32 cellular contexts compared by ENCODE assay signal in the genomic region with DNA sequence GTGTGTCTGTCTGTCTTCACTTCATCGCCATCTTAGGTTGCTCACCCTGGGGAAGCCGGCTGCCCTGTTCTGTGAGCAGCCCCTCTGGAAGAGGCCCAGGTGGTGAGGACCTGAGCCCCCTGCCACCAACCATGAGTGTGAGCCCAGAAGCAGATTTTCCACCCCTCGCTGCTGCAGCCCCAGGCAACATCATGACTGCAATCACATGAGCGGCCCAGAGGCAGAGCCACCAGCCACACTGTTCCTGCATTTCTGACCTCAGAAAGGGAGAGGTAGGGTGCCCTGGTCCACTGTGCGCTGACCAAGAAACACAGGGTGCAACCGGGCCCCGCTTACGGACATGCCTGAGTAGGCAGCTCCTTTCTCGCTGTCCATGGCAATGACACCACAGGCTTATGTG.
"Had no signal": no experiment of that assay in that cellular context is flagged by ENCODE, and none has a peak within 500 bp of the region (broad histone marks: within the 10 kb centered on the region; RNA-seq: fewer than 3 reads in every experiment).

No MANE protein-coding gene starts in this region.

- H3K27ac Mint-ChIP-seq: activated B cell treated with CpG ODN at 0.5 μM for 24 hours; activated CD4-positive, alpha-beta memory T cell treated with anti-CD3 and anti-CD28 coated beads for 36 hours; activated CD4-positive, alpha-beta T cell treated with anti-CD3 and anti-CD28 coated beads, Interleukin-2, amount 10 ng/mL, durations not matched to agents 24 days and 14 days; activated naive CD4-positive, alpha-beta T cell treated with anti-CD3 and anti-CD28 coated beads, Interleukin-2, amount 10 ng/mL, durations not matched to agents 7 days and 5 days; activated naive CD4-positive, alpha-beta T cell treated with anti-CD3 and anti-CD28 coated beads, Interleukin-2, amount 50 U/mL, for 72 hours; activated naive CD8-positive, alpha-beta T cell treated with anti-CD3 and anti-CD28 coated beads, Interleukin-2, amount 10 ng/mL, durations not matched to agents 7 days and 5 days; activated T-cell treated with anti-CD3 and anti-CD28 coated beads, Interleukin-2, amount 50 U/mL, for 24 hours; activated T-cell treated with anti-CD3 and anti-CD28 coated beads, Interleukin-2, amount 50 U/mL, for 72 hours; effector memory CD8-positive, alpha-beta T cell; T-helper 17 cell; T-helper 2 cell treated with Interferon-gamma antibody and Interleukin-4, amounts not matched to agents 5 μg/mL and 100 μg/mL, for 36 hours had no signal

- H3K27me3 ChIP-seq: brain microvascular endothelial cell, gastrocnemius medialis had no signal

- H3K9me3 ChIP-seq: esophagus muscularis mucosa, gastrocnemius medialis had no signal

- H3K4me3 ChIP-seq: esophagus muscularis mucosa, gastrocnemius medialis had no signal

- FAIRE-seq: astrocyte, bronchial epithelial cell, colon had no signal

- H3K36me3 ChIP-seq: brain microvascular endothelial cell, esophagus muscularis mucosa, gastrocnemius medialis had no signal

- H3K27ac ChIP-seq: brain microvascular endothelial cell, esophagus muscularis mucosa, foreskin keratinocyte, gastrocnemius medialis, WERI-Rb-1 had no signal

- DNase-seq: activated B cell treated with CpG ODN at 0.5 μM for 24 hours; activated CD4-positive, alpha-beta memory T cell treated with anti-CD3 and anti-CD28 coated beads for 36 hours; activated CD4-positive, alpha-beta T cell treated with anti-CD3 and anti-CD28 coated beads, Interleukin-2, amount 10 ng/mL, durations not matched to agents 24 days and 14 days; activated CD8-positive, alpha-beta memory T cell treated with anti-CD3 and anti-CD28 coated beads, Interleukin-2, amount 50 U/mL, for 48 hours; activated gamma-delta T cell; activated naive CD4-positive, alpha-beta T cell; activated naive CD8-positive, alpha-beta T cell treated with anti-CD3 and anti-CD28 coated beads, Interleukin-2, amount 10 ng/mL, durations not matched to agents 7 days and 5 days; activated T-cell treated with anti-CD3 and anti-CD28 coated beads for 4 hours; activated T-cell treated with anti-CD3 and anti-CD28 coated beads, Interleukin-2, amount 50 U/mL, for 24 hours; activated T-cell treated with anti-CD3 and anti-CD28 coated beads, Interleukin-2, amount 50 U/mL, for 72 hours; brain microvascular endothelial cell; caudate nucleus; cortex of kidney; dermis blood vessel endothelial cell; effector CD4-positive, alpha-beta T cell; effector memory CD8-positive, alpha-beta T cell; erythroblast; foreskin keratinocyte; gastrocnemius medialis; glutamatergic neuron; T-helper 1 cell; T-helper 17 cell; T1000; WERI-Rb-1 had no signal

- H3K27me3 Mint-ChIP-seq: activated CD4-positive, alpha-beta memory T cell treated with anti-CD3 and anti-CD28 coated beads for 36 hours; activated CD4-positive, alpha-beta T cell treated with anti-CD3 and anti-CD28 coated beads, Interleukin-2, amount 10 ng/mL, durations not matched to agents 24 days and 14 days; activated T-cell treated with anti-CD3 and anti-CD28 coated beads, Interleukin-2, amount 50 U/mL, for 24 hours had no signal

- H3K36me3 Mint-ChIP-seq: activated CD4-positive, alpha-beta memory T cell treated with anti-CD3 and anti-CD28 coated beads for 36 hours; activated naive CD4-positive, alpha-beta T cell treated with anti-CD3 and anti-CD28 coated beads, Interleukin-2, amount 10 ng/mL, durations not matched to agents 7 days and 5 days; activated naive CD4-positive, alpha-beta T cell treated with anti-CD3 and anti-CD28 coated beads, Interleukin-2, amount 50 U/mL, for 72 hours; activated naive CD8-positive, alpha-beta T cell treated with anti-CD3 and anti-CD28 coated beads, Interleukin-2, amount 10 ng/mL, durations not matched to agents 7 days and 5 days had no signal

- H3K4me1 Mint-ChIP-seq: activated CD4-positive, alpha-beta T cell treated with anti-CD3 and anti-CD28 coated beads, Interleukin-2, amount 10 ng/mL, durations not matched to agents 24 days and 14 days; activated naive CD4-positive, alpha-beta T cell treated with anti-CD3 and anti-CD28 coated beads, Interleukin-2, amount 10 ng/mL, durations not matched to agents 7 days and 5 days; activated naive CD8-positive, alpha-beta T cell treated with anti-CD3 and anti-CD28 coated beads, Interleukin-2, amount 10 ng/mL, durations not matched to agents 7 days and 5 days had no signal

- ATAC-seq: activated CD4-positive, CD25-positive, alpha-beta regulatory T cell treated with anti-CD3 and anti-CD28 coated beads, Interleukin-2, amount 50 U/mL, for 24 hours; activated naive CD4-positive, alpha-beta T cell treated with anti-CD3 and anti-CD28 coated beads, Interleukin-2, amount 50 U/mL, for 72 hours; activated T-cell treated with anti-CD3 and anti-CD28 coated beads, Interleukin-2, amount 50 U/mL, for 72 hours; effector memory CD8-positive, alpha-beta T cell; foreskin keratinocyte; gastrocnemius medialis; T-helper 17 cell had no signal

- H3K4me3 Mint-ChIP-seq: activated B cell treated with CpG ODN at 0.5 μM for 24 hours; activated CD4-positive, alpha-beta memory T cell treated with anti-CD3 and anti-CD28 coated beads for 36 hours; activated CD4-positive, alpha-beta T cell treated with anti-CD3 and anti-CD28 coated beads, Interleukin-2, amount 10 ng/mL, durations not matched to agents 24 days and 14 days; activated naive CD4-positive, alpha-beta T cell treated with anti-CD3 and anti-CD28 coated beads, Interleukin-2, amount 10 ng/mL, durations not matched to agents 7 days and 5 days; activated naive CD8-positive, alpha-beta T cell treated with anti-CD3 and anti-CD28 coated beads, Interleukin-2, amount 10 ng/mL, durations not matched to agents 7 days and 5 days; activated T-cell treated with anti-CD3 and anti-CD28 coated beads, Interleukin-2, amount 50 U/mL, for 24 hours; activated T-cell treated with anti-CD3 and anti-CD28 coated beads, Interleukin-2, amount 50 U/mL, for 72 hours; effector memory CD8-positive, alpha-beta T cell; T-helper 17 cell; T-helper 2 cell treated with Interferon-gamma antibody and Interleukin-4, amounts not matched to agents 5 μg/mL and 100 μg/mL, for 36 hours had no signal

- H3K9me3 Mint-ChIP-seq: activated B cell treated with CpG ODN at 0.5 μM for 24 hours; activated CD4-positive, alpha-beta memory T cell treated with anti-CD3 and anti-CD28 coated beads for 36 hours; activated CD4-positive, alpha-beta T cell treated with anti-CD3 and anti-CD28 coated beads, Interleukin-2, amount 10 ng/mL, durations not matched to agents 24 days and 14 days; activated naive CD4-positive, alpha-beta T cell treated with anti-CD3 and anti-CD28 coated beads, Interleukin-2, amount 10 ng/mL, durations not matched to agents 7 days and 5 days; activated naive CD4-positive, alpha-beta T cell treated with anti-CD3 and anti-CD28 coated beads, Interleukin-2, amount 50 U/mL, for 72 hours; activated naive CD8-positive, alpha-beta T cell treated with anti-CD3 and anti-CD28 coated beads, Interleukin-2, amount 10 ng/mL, durations not matched to agents 7 days and 5 days; activated T-cell treated with anti-CD3 and anti-CD28 coated beads, Interleukin-2, amount 50 U/mL, for 24 hours; activated T-cell treated with anti-CD3 and anti-CD28 coated beads, Interleukin-2, amount 50 U/mL, for 72 hours; effector memory CD8-positive, alpha-beta T cell; T-helper 2 cell treated with Interferon-gamma antibody and Interleukin-4, amounts not matched to agents 5 μg/mL and 100 μg/mL, for 36 hours had no signal

- H3K4me1 ChIP-seq: esophagus muscularis mucosa, foreskin keratinocyte, gastrocnemius medialis had no signal
